ENCODE assay signal across 27 cellular contexts in genomic region chr15:33988384-33988783, GRCh38. TPM values are rescaled to one million over a fixed set of nuclear protein-coding genes. Genes with fewer than 3 reads are reported as not detected.
A peak's percentile ranks its signal among the peaks of the same experiment; 100 is the strongest.
DNase-seq lines count a peak whose midpoint lies in the region; ATAC-seq, FAIRE-seq and TF ChIP-seq lines count a peak whose summit lies in the region.
"Had no signal": no experiment of that assay in that cellular context is flagged by ENCODE, and none has a peak within 500 bp of the region (broad histone marks: within the 10 kb centered on the region; RNA-seq: fewer than 3 reads in every experiment).

No MANE protein-coding gene starts in this region.

- TF ChIP-seq POLR2A in NB4 (IDR thresholded peaks at IDR 0.05; ENCODE audit: extremely low read depth, insufficient read length), result no peak

- no peaks in the 10 kb centered on the region for H3K9me3 Mint-ChIP-seq in activated T-cell treated with anti-CD3 and anti-CD28 coated beads, Interleukin-2, amount 50 U/mL, for 4 hours
- H3K9me3 Mint-ChIP-seq: activated CD4-positive, alpha-beta memory T cell treated with anti-CD3 and anti-CD28 coated beads for 36 hours; H9; IgD-negative memory B cell; nephron; stimulated activated effector memory CD8-positive, alpha-beta T cell treated with anti-CD3 and anti-CD28 coated beads, Interleukin-12 subunit alpha, Interleukin-12 subunit beta, amount 100 ng/mL, for 72 hours had no signal

- H3K36me3 Mint-ChIP-seq in activated T-cell treated with anti-CD3 and anti-CD28 coated beads, Interleukin-2, amount 50 U/mL, for 4 hours (ENCODE audit: insufficient read depth), result peaks cover 10% of the 10 kb centered on the region
- H3K36me3 Mint-ChIP-seq: stimulated activated effector memory CD8-positive, alpha-beta T cell treated with anti-CD3 and anti-CD28 coated beads, Interleukin-12 subunit alpha, Interleukin-12 subunit beta, amount 100 ng/mL, for 72 hours; WTC11 had no signal

- DNase-seq in GM19239 (ENCODE audit: insufficient read length, low spot score) (no peak), NB4 (ENCODE audit: low read depth) (peak; percentile 8), myocyte (ENCODE audit: low read depth) (peak; percentile 41)
- no peak for DNase-seq in activated T-cell treated with anti-CD3 and anti-CD28 coated beads, Interleukin-2, amount 50 U/mL, for 4 hours
- DNase-seq: activated CD4-positive, alpha-beta memory T cell treated with anti-CD3 and anti-CD28 coated beads for 36 hours; activated naive CD4-positive, alpha-beta T cell treated with Interleukin-2 at 50 U/mL for 16 hours; central memory CD4-positive, alpha-beta T cell; GDM1; H9; kidney glomerular epithelial cell; mesendoderm; NCI-H1930; NCI-H226; NCI-H82; sigmoid colon; T-helper 17 cell had no signal

- H3K27ac ChIP-seq in cingulate gyrus (ENCODE audit: low read depth, low read length), result peak overlapping the region; percentile 69
- H3K27ac ChIP-seq: C4-2B, sigmoid colon, thoracic aorta had no signal

- TF ChIP-seq CTCF in NB4 (IDR thresholded peaks at IDR 0.05; ENCODE audit: low read depth, low read length), result no peak

- ATAC-seq in HG03280 (IDR thresholded peaks at IDR 0.05; ENCODE audit: unreplicated experiment) (no peak), GM18873 (IDR thresholded peaks at IDR 0.05; ENCODE audit: low FRiP score, unreplicated experiment) (no peak)
- ATAC-seq in activated T-cell treated with anti-CD3 and anti-CD28 coated beads, Interleukin-2, amount 50 U/mL, for 4 hours, result no peak
- ATAC-seq: stimulated activated effector memory CD8-positive, alpha-beta T cell treated with anti-CD3 and anti-CD28 coated beads, Interleukin-12 subunit alpha, Interleukin-12 subunit beta, amount 100 ng/mL, for 72 hours; T-helper 17 cell; WTC11 had no signal

- H3K4me3 ChIP-seq in NB4 (ENCODE audit: low read depth, low read length), result no peak overlapping the region
- H3K4me3 ChIP-seq: sigmoid colon, thoracic aorta had no signal

- no peaks in the 10 kb centered on the region for H3K4me1 Mint-ChIP-seq in activated T-cell treated with anti-CD3 and anti-CD28 coated beads, Interleukin-2, amount 50 U/mL, for 4 hours (ENCODE audit: low read depth)
- H3K4me1 Mint-ChIP-seq: IgD-negative memory B cell had no signal

- no peaks in the 10 kb centered on the region for H3K27me3 Mint-ChIP-seq in activated T-cell treated with anti-CD3 and anti-CD28 coated beads, Interleukin-2, amount 50 U/mL, for 4 hours (ENCODE audit: low read depth)
- H3K27me3 Mint-ChIP-seq: activated CD4-positive, alpha-beta memory T cell treated with anti-CD3 and anti-CD28 coated beads for 36 hours; IgD-negative memory B cell; T-helper 17 cell had no signal

- FAIRE-seq in GM19239 (lab: Jason Lieb, UNC), result peak; percentile 42

- no peak overlapping the region for H3K4me3 Mint-ChIP-seq in activated T-cell treated with anti-CD3 and anti-CD28 coated beads, Interleukin-2, amount 50 U/mL, for 4 hours
- H3K4me3 Mint-ChIP-seq: activated CD4-positive, alpha-beta memory T cell treated with anti-CD3 and anti-CD28 coated beads for 36 hours; H9; IgD-negative memory B cell; nephron; stimulated activated effector memory CD8-positive, alpha-beta T cell treated with anti-CD3 and anti-CD28 coated beads, Interleukin-12 subunit alpha, Interleukin-12 subunit beta, amount 100 ng/mL, for 72 hours; T-helper 17 cell; WTC11 had no signal

RNA-seq across cellular contexts. Expression of gene CHRM5, which starts 20.1 kb away (rescaled TPM):
- total RNA-seq in myocyte, result 0.05 TPM in 1 of 2 replicates, not detected in the other
- 0.15 TPM for polyA plus RNA-seq in myocyte (2012)
- total RNA-seq in activated T-cell treated with anti-CD3 and anti-CD28 coated beads, Interleukin-2, amount 50 U/mL, for 4 hours, result under 1 TPM in 1 of 3 donors, not detected in 2; 0.05 TPM
- total RNA-seq: activated CD4-positive, alpha-beta memory T cell treated with anti-CD3 and anti-CD28 coated beads for 36 hours; H9; sigmoid colon; SK-MEL-5; T-helper 17 cell; thoracic aorta; WTC11 had no signal
- polyA plus RNA-seq: esophagus, IgD-negative memory B cell had no signal

RNA-seq across cellular contexts. Expression of gene AVEN, which starts 50.6 kb away (rescaled TPM):
- total RNA-seq in myocyte, result 69.2 and 77.7 TPM in 2 replicates
- polyA plus RNA-seq in myocyte (2012), result 39.8 TPM
- total RNA-seq in activated T-cell treated with anti-CD3 and anti-CD28 coated beads, Interleukin-2, amount 50 U/mL, for 4 hours, result 10 to 100 TPM; 14.7 to 17.9 (median 17.2) TPM

Comparison
In these comparisons a context has a peak if more than half of its experiments do, and no peak if none do; other contexts are left out.
1. DNase-seq: peak in NB4 (single experiment) and myocyte (single experiment); none in GM19239 (single experiment) and activated T-cell treated with anti-CD3 and anti-CD28 coated beads, Interleukin-2, amount 50 U/mL, for 4 hours (single experiment).